ENCODE assay signal across 20 cellular contexts in the genomic region with DNA sequence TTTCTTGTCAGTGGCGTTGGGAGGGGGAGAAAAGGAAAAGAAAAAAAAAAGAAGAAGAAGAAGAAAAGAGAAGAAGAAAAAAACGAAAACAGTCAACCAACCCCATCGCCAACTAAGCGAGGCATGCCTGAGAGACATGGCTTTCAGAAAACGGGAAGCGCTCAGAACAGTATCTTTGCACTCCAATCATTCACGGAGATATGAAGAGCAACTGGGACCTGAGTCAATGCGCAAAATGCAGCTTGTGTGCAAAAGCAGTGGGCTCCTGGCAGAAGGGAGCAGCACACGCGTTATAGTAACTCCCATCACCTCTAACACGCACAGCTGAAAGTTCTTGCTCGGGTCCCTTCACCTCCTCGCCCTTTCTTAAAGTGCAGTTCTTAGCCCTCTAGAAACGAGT. TPM values are rescaled to one million over a fixed set of nuclear protein-coding genes. Genes with fewer than 3 reads are reported as not detected.
DNase-seq lines count a peak whose midpoint lies in the region; ATAC-seq and TF ChIP-seq lines count a peak whose summit lies in the region.
"Had no signal": no experiment of that assay in that cellular context is flagged by ENCODE, and none has a peak within 500 bp of the region (broad histone marks: within the 10 kb centered on the region; RNA-seq: fewer than 3 reads in every experiment).

No MANE protein-coding gene starts in this region.

- peak overlapping the region; percentile 62; the same call in 2 of the 3 replicates for H3K4me3 Mint-ChIP-seq in GM23338
- peak overlapping the region; percentile 62 for H3K4me3 Mint-ChIP-seq in memory B cell
- no peak overlapping the region for H3K4me3 Mint-ChIP-seq in activated CD8-positive, alpha-beta memory T cell treated with anti-CD3 and anti-CD28 coated beads, Interleukin-2, amount 10 ng/mL, durations not matched to agents 7 days and 5 days
- H3K4me3 Mint-ChIP-seq: HFFc6, natural killer cell had no signal

- H3K4me2 ChIP-seq in GM23338 = peak overlapping the region; percentile 92; the same call in 1 of the 2 replicates

- no peaks in the 10 kb centered on the region for H3K79me2 ChIP-seq in GM23338 (replicated peaks; ENCODE audit: insufficient read depth)

- peaks cover 100% of the 10 kb centered on the region for H3K27me3 ChIP-seq in GM23338 (ENCODE audit: insufficient read depth)

- peaks cover 7% of the 10 kb centered on the region for H3K36me3 Mint-ChIP-seq in GM23338 (ENCODE audit: low read depth)
- H3K36me3 Mint-ChIP-seq in memory B cell = peaks cover 6% of the 10 kb centered on the region
- peaks cover 7% of the 10 kb centered on the region for H3K36me3 Mint-ChIP-seq in activated CD8-positive, alpha-beta memory T cell treated with anti-CD3 and anti-CD28 coated beads, Interleukin-2, amount 10 ng/mL, durations not matched to agents 7 days and 5 days

- H3K4me1 ChIP-seq in GM23338 (ENCODE audit: insufficient read depth) = peaks cover 64% of the 10 kb centered on the region

- H3K9me2 ChIP-seq in GM23338 (ENCODE audit: insufficient read depth) = no peaks in the 10 kb centered on the region
- H3K9me2 ChIP-seq: SK-N-SH had no signal

- CTCF ChIA-PET in activated CD8-positive, alpha-beta memory T cell treated with anti-CD3 and anti-CD28 coated beads, Interleukin-2, amount 10 ng/mL, durations not matched to agents 7 days and 5 days (lab: Charles Lee) = interaction anchor here (1.2 kb wide), 1 partner anchor 76 kb away, joined by 3 read pairs; no protein-coding TSS in a partner anchor

- peaks cover 28% of the 10 kb centered on the region for H4K20me1 ChIP-seq in GM23338 (replicated peaks; ENCODE audit: insufficient read depth)

- no peaks in the 10 kb centered on the region for H3K36me3 ChIP-seq in GM23338 (ENCODE audit: insufficient read depth)
- H3K36me3 ChIP-seq: breast epithelium, left lung had no signal

- H3F3A ChIP-seq in GM23338 (replicated peaks; ENCODE audit: low read depth) = peaks cover 28% of the 10 kb centered on the region

- no peak overlapping the region for H3K27ac ChIP-seq in GM23338 (ENCODE audit: low read depth)
- H3K27ac ChIP-seq: 22Rv1, breast epithelium, C4-2B, left lung had no signal

- H3K9me3 Mint-ChIP-seq in GM23338 = peaks cover 17% of the 10 kb centered on the region
- peaks cover 9% of the 10 kb centered on the region for H3K9me3 Mint-ChIP-seq in memory B cell
- no peaks in the 10 kb centered on the region for H3K9me3 Mint-ChIP-seq in activated CD8-positive, alpha-beta memory T cell treated with anti-CD3 and anti-CD28 coated beads, Interleukin-2, amount 10 ng/mL, durations not matched to agents 7 days and 5 days (ENCODE audit: low read depth)
- H3K9me3 Mint-ChIP-seq: HFFc6 had no signal

- H3K27ac Mint-ChIP-seq in GM23338 (no peak overlapping the region), memory B cell (no peak overlapping the region)
- no peak overlapping the region for H3K27ac Mint-ChIP-seq in activated CD8-positive, alpha-beta memory T cell treated with anti-CD3 and anti-CD28 coated beads, Interleukin-2, amount 10 ng/mL, durations not matched to agents 7 days and 5 days
- H3K27ac Mint-ChIP-seq: HFFc6, natural killer cell had no signal

- H3K27me3 Mint-ChIP-seq in GM23338 (ENCODE audit: insufficient read depth, low read depth, poor library complexity) (peaks cover 98% of the 10 kb centered on the region), memory B cell (peaks cover 52% of the 10 kb centered on the region)
- H3K27me3 Mint-ChIP-seq in activated CD8-positive, alpha-beta memory T cell treated with anti-CD3 and anti-CD28 coated beads, Interleukin-2, amount 10 ng/mL, durations not matched to agents 7 days and 5 days = peaks cover 92% of the 10 kb centered on the region

- DNase-seq in DMS79 treated with DMSO at 0.1 percent for 48 hours (lab: John Stamatoyannopoulos, UW) (peak; percentile 45), DMS79 (lab: John Stamatoyannopoulos, UW) (no peak), GM23338 (ENCODE audit: low spot score) (no peak), OCI-M1 (lab: John Stamatoyannopoulos, UW) (peak; percentile 9), memory B cell (ENCODE audit: low spot score in 2 of 2) (no peak), GF-D8 (lab: John Stamatoyannopoulos, UW) (no peak)
- DNase-seq in activated CD8-positive, alpha-beta memory T cell treated with anti-CD3 and anti-CD28 coated beads, Interleukin-2, amount 10 ng/mL, durations not matched to agents 7 days and 5 days = no peak
- DNase-seq: activated CD8-positive, alpha-beta memory T cell treated with anti-CD3 and anti-CD28 coated beads for 24 hours; activated naive CD4-positive, alpha-beta T cell; HFFc6; left lung; natural killer cell; NCI-H226; PC-3; SK-N-SH had no signal

- no peak for TF ChIP-seq CTCF in GM23338 (conservative IDR thresholded peaks at IDR 0.05; ENCODE audit: low read depth in 2 of 2)

- no peak for ATAC-seq in GM23338
- no peak for ATAC-seq in memory B cell (ENCODE audit: low read depth)
- no peak for ATAC-seq in activated CD8-positive, alpha-beta memory T cell treated with anti-CD3 and anti-CD28 coated beads, Interleukin-2, amount 10 ng/mL, durations not matched to agents 7 days and 5 days
- no peak for ATAC-seq in GM19324 (IDR thresholded peaks at IDR 0.05; ENCODE audit: low FRiP score, unreplicated experiment)
- ATAC-seq: left lung, natural killer cell, PC-3 had no signal

- H3K4me1 Mint-ChIP-seq in GM23338 (peaks cover 53% of the 10 kb centered on the region), memory B cell (peaks cover 18% of the 10 kb centered on the region)
- peaks cover 31% of the 10 kb centered on the region for H3K4me1 Mint-ChIP-seq in activated CD8-positive, alpha-beta memory T cell treated with anti-CD3 and anti-CD28 coated beads, Interleukin-2, amount 10 ng/mL, durations not matched to agents 7 days and 5 days
- H3K4me1 Mint-ChIP-seq: natural killer cell had no signal

- no peak overlapping the region for H2AFZ ChIP-seq in GM23338

- peak overlapping the region; percentile 69 for H3K4me3 ChIP-seq in GM23338
- H3K4me3 ChIP-seq: left lung had no signal

TF ChIP-seq in GM23338, 12 proteins besides CTCF, POLR2A, EP300 and RAD21:
- TF ChIP-seq CREB1 (CRISPR knock-in tag; IDR thresholded peaks at IDR 0.05; ENCODE audit: low read depth) = no peak
- TF ChIP-seq JUNB (IDR thresholded peaks at IDR 0.05; ENCODE audit: unreplicated experiment) = no peak
- no peak for TF ChIP-seq ZNF331 (CRISPR knock-in tag; IDR thresholded peaks at IDR 0.05; ENCODE audit: low read depth)
- peak; percentile 78 for TF ChIP-seq EZH2phosphoT487 (IDR thresholded peaks at IDR 0.05; ENCODE audit: unreplicated experiment)
- TF ChIP-seq ZNF114 (CRISPR knock-in tag; IDR thresholded peaks at IDR 0.05) = no peak
- peak; percentile 92 for TF ChIP-seq EZH2 (IDR thresholded peaks at IDR 0.05; ENCODE audit: low read depth, unreplicated experiment)

RNA-seq across cellular contexts. Expression of a gene that starts 1.9 kb away (rescaled TPM):
- total RNA-seq in GM23338 (2014; rRNA removed; shearing (Covaris generic)) = 0.78 TPM in 1 of 2 replicates, not detected in the other
- 0.26 and 0.37 TPM in 2 replicates for polyA plus RNA-seq in GM23338 (2016; fragmentation: Nextera tagmentation; extraction: Ambion mirVana)
- not detected for total RNA-seq in activated CD8-positive, alpha-beta memory T cell treated with anti-CD3 and anti-CD28 coated beads, Interleukin-2, amount 10 ng/mL, durations not matched to agents 7 days and 5 days
- total RNA-seq: HFFc6, LHCN-M2, natural killer cell, PC-3 had no signal

RNA-seq across cellular contexts. Expression of a gene that starts 42.3 kb away (rescaled TPM):
- 1.6 and 4.8 TPM in 2 replicates for total RNA-seq in GM23338 (2014; rRNA removed; shearing (Covaris generic))
- 3.7 and 5.3 TPM in 2 replicates for polyA plus RNA-seq in GM23338 (2016; fragmentation: Nextera tagmentation; extraction: Ambion mirVana)
- not detected for total RNA-seq in activated CD8-positive, alpha-beta memory T cell treated with anti-CD3 and anti-CD28 coated beads, Interleukin-2, amount 10 ng/mL, durations not matched to agents 7 days and 5 days
- total RNA-seq: HFFc6, left lung, LHCN-M2, natural killer cell, PC-3 had no signal
- polyA plus RNA-seq: SK-N-SH had no signal

Comparison
In these comparisons a context has a peak if more than half of its experiments do, and no peak if none do; other contexts are left out.
1. DNase-seq: peak in DMS79 treated with DMSO at 0.1 percent for 48 hours (single experiment) and OCI-M1 (single experiment); none in DMS79 (single experiment), GM23338 (single experiment), memory B cell (0 of 2), GF-D8 (single experiment) and activated CD8-positive, alpha-beta memory T cell treated with anti-CD3 and anti-CD28 coated beads, Interleukin-2, amount 10 ng/mL, durations not matched to agents 7 days and 5 days (single experiment).